In the genomic region with DNA sequence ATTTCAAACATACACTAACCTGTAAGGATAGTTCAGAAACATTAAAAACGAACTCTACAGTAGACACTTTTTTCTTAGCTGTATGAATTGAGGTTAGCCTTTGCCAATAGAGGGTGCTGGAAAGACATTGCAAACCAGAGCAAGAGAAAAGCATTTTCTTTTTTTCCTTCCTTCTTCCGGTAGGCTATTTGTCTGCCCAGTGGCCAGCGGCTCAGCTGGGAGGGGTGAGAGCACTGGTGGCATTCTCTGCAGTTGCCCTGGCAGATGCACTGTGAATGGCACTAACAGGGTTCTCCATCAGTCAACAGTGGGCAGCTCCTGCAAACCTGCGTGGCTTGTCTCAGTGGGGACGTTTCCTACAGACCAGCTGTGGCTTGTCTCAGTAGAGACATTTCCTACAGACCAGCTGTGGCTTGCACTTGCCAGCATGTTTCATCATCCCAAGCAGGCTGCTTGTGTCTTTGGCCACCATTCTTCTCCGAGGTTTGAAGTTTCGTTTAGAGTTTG, we compare ENCODE assay signal across 8 cellular contexts.
DNase-seq lines count a peak whose midpoint lies in the region; ATAC-seq and FAIRE-seq lines count a peak whose summit lies in the region.

No MANE protein-coding gene starts in this region.

- no peaks in the 10 kb centered on the region for H3K4me1 Mint-ChIP-seq in activated naive CD8-positive, alpha-beta T cell treated with anti-CD3 and anti-CD28 coated beads, Interleukin-2, amount 50 U/mL, for 24 hours

- H3K4me3 Mint-ChIP-seq in activated naive CD8-positive, alpha-beta T cell treated with anti-CD3 and anti-CD28 coated beads, Interleukin-2, amount 50 U/mL, for 24 hours: no peak overlapping the region

- no peaks in the 10 kb centered on the region for H3K4me1 ChIP-seq in mucosa of rectum (ENCODE audit: control insufficient read depth in 2 of 2, insufficient read depth in 2 of 2, low read length in 2 of 2)

- no peaks in the 10 kb centered on the region for H3K27me3 Mint-ChIP-seq in activated naive CD8-positive, alpha-beta T cell treated with anti-CD3 and anti-CD28 coated beads, Interleukin-2, amount 50 U/mL, for 24 hours

- H3K27ac ChIP-seq in mucosa of rectum (ENCODE audit: low read depth in 2 of 2, low read length in 2 of 2): no peak overlapping the region

- no peaks in the 10 kb centered on the region for H3K36me3 ChIP-seq in mucosa of rectum (ENCODE audit: control insufficient read depth in 2 of 2, insufficient read depth in 2 of 2, low read length in 2 of 2)

- no peak overlapping the region for H3K9ac ChIP-seq in mucosa of rectum (ENCODE audit: low read depth in 1 of 2, low read length in 2 of 2)

- no peaks in the 10 kb centered on the region for H3K36me3 Mint-ChIP-seq in activated naive CD8-positive, alpha-beta T cell treated with anti-CD3 and anti-CD28 coated beads, Interleukin-2, amount 50 U/mL, for 24 hours (ENCODE audit: low read depth)

- no peak overlapping the region for H3K27ac Mint-ChIP-seq in activated naive CD8-positive, alpha-beta T cell treated with anti-CD3 and anti-CD28 coated beads, Interleukin-2, amount 50 U/mL, for 24 hours

- H3K27me3 ChIP-seq in mucosa of rectum (ENCODE audit: control insufficient read depth in 2 of 2, insufficient read depth in 2 of 2, low read length in 2 of 2): no peaks in the 10 kb centered on the region

- FAIRE-seq in frontal cortex (lab: Jason Lieb, UNC): no peak

- H3K4me3 ChIP-seq in mucosa of rectum (ENCODE audit: low read length in 2 of 2): peak overlapping the region; percentile 3 to 66

- peaks cover 6% of the 10 kb centered on the region for H3K9me3 Mint-ChIP-seq in activated naive CD8-positive, alpha-beta T cell treated with anti-CD3 and anti-CD28 coated beads, Interleukin-2, amount 50 U/mL, for 24 hours

- H3K9me3 ChIP-seq in mucosa of rectum (ENCODE audit: control insufficient read depth in 2 of 2, low read length in 2 of 2): peaks cover 0 to 2% of the 10 kb centered on the region in 2 donors

- ATAC-seq in GM18519 (IDR thresholded peaks at IDR 0.05; ENCODE audit: low FRiP score, unreplicated experiment) (peak; percentile 64), HG02981 (IDR thresholded peaks at IDR 0.05; ENCODE audit: unreplicated experiment) (peak; percentile 74), HG02884 (IDR thresholded peaks at IDR 0.05; ENCODE audit: unreplicated experiment) (no peak)
- no peak for ATAC-seq in activated naive CD8-positive, alpha-beta T cell treated with anti-CD3 and anti-CD28 coated beads, Interleukin-2, amount 50 U/mL, for 24 hours

- peak; percentile 73 for DNase-seq in NOMO-1 treated with DMSO at 0.1 percent for 48 hours (lab: John Stamatoyannopoulos, UW; ENCODE audit: unreplicated experiment)
- DNase-seq in ecto neural progenitor cell (ENCODE audit: low spot score): peak; percentile 59
- no peak for DNase-seq in frontal cortex (ENCODE audit: low spot score in 2 of 2)
- no peak for DNase-seq in activated naive CD8-positive, alpha-beta T cell treated with anti-CD3 and anti-CD28 coated beads, Interleukin-2, amount 50 U/mL, for 24 hours

Comparison
In these comparisons a context has a peak if more than half of its experiments do, and no peak if none do; other contexts are left out.
1. ATAC-seq: peak in GM18519 (single experiment) and HG02981 (single experiment); none in activated naive CD8-positive, alpha-beta T cell treated with anti-CD3 and anti-CD28 coated beads, Interleukin-2, amount 50 U/mL, for 24 hours (single experiment) and HG02884 (single experiment).
2. DNase-seq: peak in NOMO-1 treated with DMSO at 0.1 percent for 48 hours (single experiment) and ecto neural progenitor cell (single experiment); none in frontal cortex (0 of 2) and activated naive CD8-positive, alpha-beta T cell treated with anti-CD3 and anti-CD28 coated beads, Interleukin-2, amount 50 U/mL, for 24 hours (single experiment).